Comparison of ENCODE assay signal across 16 cellular contexts in the genomic region with DNA sequence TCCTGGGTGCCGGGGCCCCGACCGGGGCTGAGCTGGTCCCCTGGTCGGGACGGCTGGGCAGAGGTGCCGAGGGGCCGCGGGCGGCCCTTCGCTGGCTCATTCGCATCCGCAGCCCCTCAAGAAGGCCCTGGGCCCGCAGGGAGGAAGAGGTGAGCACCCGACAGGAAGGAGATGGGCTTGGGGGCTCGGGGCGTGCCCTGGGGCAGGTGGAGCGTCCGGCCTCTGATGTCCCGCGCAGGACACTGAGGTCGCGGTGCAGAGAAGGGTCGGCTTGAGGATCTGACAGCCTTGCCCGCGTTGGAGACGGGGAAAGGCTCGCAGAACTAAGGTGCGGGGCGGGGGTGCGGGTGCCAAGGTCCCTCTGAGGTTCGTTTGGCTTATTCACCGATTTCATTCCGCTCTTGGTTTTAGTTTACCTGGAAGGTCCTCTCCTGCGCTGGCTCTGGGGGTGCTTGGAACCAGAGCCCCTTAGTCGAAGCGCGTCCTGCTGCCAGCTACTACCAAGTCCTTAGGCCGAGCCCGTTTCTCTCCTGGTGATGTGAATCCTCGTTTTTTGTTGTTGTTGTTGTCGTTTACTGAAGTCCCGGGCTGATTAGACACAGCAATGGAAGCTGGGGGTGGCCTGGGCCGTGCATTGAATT. TPM values are rescaled to one million over a fixed set of nuclear protein-coding genes. Genes with fewer than 3 reads are reported as not detected.
DNase-seq lines count a peak whose midpoint lies in the region; ATAC-seq and TF ChIP-seq lines count a peak whose summit lies in the region.
"Had no signal": no experiment of that assay in that cellular context is flagged by ENCODE, and none has a peak within 500 bp of the region (broad histone marks: within the 10 kb centered on the region; RNA-seq: fewer than 3 reads in every experiment).

No MANE protein-coding gene starts in this region.

- H3K14ac ChIP-seq in neuronal stem cell (ENCODE audit: low read length) = no peak overlapping the region

- no peak overlapping the region for H4K8ac ChIP-seq in neuronal stem cell (ENCODE audit: low read depth, low read length)

- CTCF ChIA-PET in CD8-positive, alpha-beta memory T cell (lab: Charles Lee) = interaction anchor here (0.8 to 8.7 kb wide), 9 partner anchors 9 to 52 kb away, joined by 3 to 132 read pairs (median 8); partner anchors contain the start of genes CD8A and CD8B

- H2AFZ ChIP-seq in neuronal stem cell (ENCODE audit: low read length) = no peak overlapping the region

- H3K4me3 Mint-ChIP-seq in CD8-positive, alpha-beta memory T cell = peak overlapping the region; percentile 85 to 99 (median 92)

- H3K4me1 ChIP-seq in CD8-positive, alpha-beta memory T cell (ENCODE audit: insufficient read depth, low read length) = peaks cover 38% of the 10 kb centered on the region
- H3K4me1 ChIP-seq in Peyer's patch (peaks cover 0 to 19% (median 2%) of the 10 kb centered on the region in 4 donors), duodenal mucosa (ENCODE audit: control insufficient read depth in 1 of 2, insufficient read depth in 2 of 2, low read length in 2 of 2) (peaks cover 13 to 18% of the 10 kb centered on the region in 2 donors), neuronal stem cell (ENCODE audit: control insufficient read depth in 2 of 2, insufficient read depth in 1 of 2, low read depth in 1 of 2, low read length in 2 of 2) (peaks cover 4 to 11% of the 10 kb centered on the region in 2 donors)

- H2BK120ac ChIP-seq in neuronal stem cell (ENCODE audit: low read depth, low read length) = no peak overlapping the region

- H3K36me3 Mint-ChIP-seq in CD8-positive, alpha-beta memory T cell = peaks cover 0 to 53% (median 5%) of the 10 kb centered on the region in 3 donors

- H2AK5ac ChIP-seq in neuronal stem cell (ENCODE audit: low read depth, low read length) = no peak overlapping the region

- no peaks in the 10 kb centered on the region for H3K36me3 ChIP-seq in CD8-positive, alpha-beta memory T cell (ENCODE audit: insufficient read depth, low read length)
- H3K36me3 ChIP-seq in Peyer's patch (no peaks in the 10 kb centered on the region), duodenal mucosa (ENCODE audit: control insufficient read depth in 1 of 2, insufficient read depth in 2 of 2, low read length in 2 of 2) (no peaks in the 10 kb centered on the region), neuronal stem cell (replicated peaks in 1 of 2; ENCODE audit: control insufficient read depth in 2 of 2, insufficient read depth in 2 of 2, low read length in 2 of 2) (no peaks in the 10 kb centered on the region)

- no peak overlapping the region for H3K23ac ChIP-seq in neuronal stem cell (ENCODE audit: low read depth, low read length, poor library complexity)

- peak in 4 of 5 donors; percentile 38 to 68 (median 54) for DNase-seq in CD8-positive, alpha-beta memory T cell
- DNase-seq in Peyer's patch (no peak), neuronal stem cell (ENCODE audit: low spot score) (no peak), ecto neural progenitor cell (ENCODE audit: low spot score) (no peak)
- no peak for DNase-seq in stimulated activated naive CD4-positive, alpha-beta T cell treated with Interleukin-2 at 50 U/mL for 16 hours (lab: John Stamatoyannopoulos, UW)
- DNase-seq: central memory CD4-positive, alpha-beta T cell; midbrain; NCI-H1417; NCI-H510A; stimulated activated CD4-positive, alpha-beta T cell treated with anti-CD3 and anti-CD28 coated beads, Interleukin-4, amount 100 ng/mL, for 4 hours had no signal

- H3K27ac ChIP-seq in CD8-positive, alpha-beta memory T cell (ENCODE audit: low read depth, low read length) = peak overlapping the region; percentile 80
- H3K27ac ChIP-seq in Peyer's patch (peak overlapping the region in 3 of 4 donors; percentile 25 to 40 (median 29)), duodenal mucosa (ENCODE audit: low read depth, low read length) (no peak overlapping the region), neuronal stem cell (replicated peaks; ENCODE audit: low read length) (no peak overlapping the region)
- H3K27ac ChIP-seq: RWPE1 had no signal

- H3K9ac ChIP-seq in duodenal mucosa (ENCODE audit: low read depth in 1 of 2, low read length in 2 of 2) = no peak overlapping the region
- H3K9ac ChIP-seq in neuronal stem cell (ENCODE audit: low read depth, low read length, poor library complexity) = no peak overlapping the region

- POLR2A ChIA-PET in CD8-positive, alpha-beta memory T cell (lab: Charles Lee) = interaction anchor here (1.4 to 7.2 kb wide), 5 partner anchors 11 to 23 kb away, joined by 3 to 139 read pairs (median 60); partner anchors contain the start of gene CD8A

- peak overlapping the region; percentile 35 for H2BK12ac ChIP-seq in neuronal stem cell (ENCODE audit: low read length)

- peak overlapping the region; percentile 49 for H3K4me3 ChIP-seq in CD8-positive, alpha-beta memory T cell (ENCODE audit: low read length)
- H3K4me3 ChIP-seq in Peyer's patch = peak overlapping the region; percentile 6 to 55 (median 24)
- H3K4me3 ChIP-seq in duodenal mucosa (ENCODE audit: low read depth in 1 of 2, low read length in 2 of 2) = peak overlapping the region; percentile 1 to 45
- H3K4me3 ChIP-seq in neuronal stem cell (ENCODE audit: low read length in 2 of 2) = no peak overlapping the region
- H3K4me3 ChIP-seq: K562 had no signal

- TF ChIP-seq POLR2A in Peyer's patch (IDR thresholded peaks at IDR 0.05) = no peak

- no peak overlapping the region for H3K4ac ChIP-seq in neuronal stem cell (ENCODE audit: low read length)

- no peaks in the 10 kb centered on the region for H3K9me3 Mint-ChIP-seq in CD8-positive, alpha-beta memory T cell

- TF ChIP-seq CTCF in Peyer's patch (IDR thresholded peaks at IDR 0.05) = no peak

- H3K27me3 ChIP-seq in CD8-positive, alpha-beta memory T cell (ENCODE audit: insufficient read depth, low read length, poor library complexity, severe bottlenecking) = no peaks in the 10 kb centered on the region
- H3K27me3 ChIP-seq in Peyer's patch (peaks cover 0 to 11% of the 10 kb centered on the region in 2 donors), duodenal mucosa (ENCODE audit: control insufficient read depth in 1 of 2, insufficient read depth in 2 of 2, low read length in 2 of 2) (peaks cover 7 to 11% of the 10 kb centered on the region in 2 donors), neuronal stem cell (ENCODE audit: control insufficient read depth in 3 of 3, insufficient read depth in 3 of 3, low read depth in 1 of 3, low read length in 3 of 3) (peaks cover 0 to 38% (median 7%) of the 10 kb centered on the region in 3 experiments)

- H4K91ac ChIP-seq in neuronal stem cell (ENCODE audit: low read depth, low read length, poor library complexity) = no peak overlapping the region

- no peak overlapping the region for H3K4me2 ChIP-seq in neuronal stem cell (ENCODE audit: insufficient read depth, low read length, poor library complexity, severe bottlenecking)

- peak overlapping the region; percentile 47 for H2BK5ac ChIP-seq in neuronal stem cell (ENCODE audit: low read length)

- no peak overlapping the region for H3K18ac ChIP-seq in neuronal stem cell (ENCODE audit: low read length)

- no CpG with 5 or more reads among the region's 43 CpGs for WGBS in neuronal stem cell (ENCODE audit: extremely low coverage in 2 of 2, insufficient read length in 2 of 2, insufficient replicate concordance in 1 of 2), 2 donors

- H3K27ac Mint-ChIP-seq in CD8-positive, alpha-beta memory T cell = peak overlapping the region; percentile 91 to 100 (median 98)

- H3K79me1 ChIP-seq in neuronal stem cell (ENCODE audit: low read depth, low read length) = no peaks in the 10 kb centered on the region

- ATAC-seq in HG03342 (IDR thresholded peaks at IDR 0.05; ENCODE audit: unreplicated experiment) (no peak), GM19452 (IDR thresholded peaks at IDR 0.05; ENCODE audit: unreplicated experiment) (no peak)

- H2BK15ac ChIP-seq in neuronal stem cell (ENCODE audit: low read length) = no peak overlapping the region

- H3K9me3 ChIP-seq in CD8-positive, alpha-beta memory T cell (ENCODE audit: low read length) = no peaks in the 10 kb centered on the region
- H3K9me3 ChIP-seq in Peyer's patch = no peaks in the 10 kb centered on the region
- no peaks in the 10 kb centered on the region for H3K9me3 ChIP-seq in duodenal mucosa (ENCODE audit: control insufficient read depth in 1 of 2, low read length in 2 of 2)
- no peaks in the 10 kb centered on the region for H3K9me3 ChIP-seq in neuronal stem cell (replicated peaks in 1 of 2; ENCODE audit: control insufficient read depth in 2 of 2, insufficient read depth in 1 of 2, low read depth in 1 of 2, low read length in 2 of 2)

- peaks cover 71 to 86% (median 77%) of the 10 kb centered on the region in 3 donors for H3K4me1 Mint-ChIP-seq in CD8-positive, alpha-beta memory T cell

- no peaks in the 10 kb centered on the region for H3K27me3 Mint-ChIP-seq in CD8-positive, alpha-beta memory T cell

RNA-seq across cellular contexts. Expression of gene CD8A, which starts 18.9 kb away (rescaled TPM):
- total RNA-seq in CD8-positive, alpha-beta memory T cell = 100 to 1,000 TPM; 359 to 363 TPM
- 924 TPM for polyA plus RNA-seq in CD8-positive, alpha-beta memory T cell
- total RNA-seq in Peyer's patch = 1 to 10 TPM; 3.4 to 8.9 (median 4.8) TPM
- polyA plus RNA-seq in neuronal stem cell (2013, experiment 1 of 2) = 0.10 TPM
- 0.11 TPM for polyA plus RNA-seq in neuronal stem cell (2013, experiment 2 of 2)
- polyA plus RNA-seq: BJ, K562 had no signal

RNA-seq across cellular contexts. Expression of gene CD8B, which starts 52.1 kb away (rescaled TPM):
- total RNA-seq in CD8-positive, alpha-beta memory T cell = 100 to 1,000 TPM; 259 to 273 TPM
- 908 TPM for polyA plus RNA-seq in CD8-positive, alpha-beta memory T cell
- total RNA-seq in Peyer's patch = 10 to 100 TPM in 3 of 4 donors, 1 to 10 TPM in 1; 3.8 to 30.5 (median 21.6) TPM
- 0.20 TPM for polyA plus RNA-seq in neuronal stem cell (2013, experiment 1 of 2)
- polyA plus RNA-seq in neuronal stem cell (2013, experiment 2 of 2) = 0.14 TPM
- total RNA-seq: K562 had no signal
- polyA plus RNA-seq: BJ, K562 had no signal

Comparison
In these comparisons a context has a peak if more than half of its experiments do, and no peak if none do; other contexts are left out.
1. DNase-seq: peak in CD8-positive, alpha-beta memory T cell (4 of 5); none in Peyer's patch (0 of 3), neuronal stem cell (single experiment), stimulated activated naive CD4-positive, alpha-beta T cell treated with Interleukin-2 at 50 U/mL for 16 hours (single experiment) and ecto neural progenitor cell (single experiment).
2. H3K27ac ChIP-seq: peak in CD8-positive, alpha-beta memory T cell (single experiment) and Peyer's patch (3 of 4); none in duodenal mucosa (single experiment) and neuronal stem cell (single experiment).
3. H3K4me3 ChIP-seq: peak in CD8-positive, alpha-beta memory T cell (single experiment), Peyer's patch (4 of 4) and duodenal mucosa (2 of 2); none in neuronal stem cell (0 of 2).
4. RNA of gene CD8A, which starts 18.9 kb away (total RNA-seq): 359 to 363 TPM in CD8-positive, alpha-beta memory T cell; 3.4 to 8.9 TPM in Peyer's patch; every median in the first group is over 10 times any median in the second.
5. RNA of gene CD8B, which starts 52.1 kb away (total RNA-seq): 259 to 273 TPM in CD8-positive, alpha-beta memory T cell; 3.8 to 30.5 TPM in Peyer's patch; every median in the first group is over 4 times any median in the second.